15 cellular contexts compared by ENCODE assay signal in the genomic region with DNA sequence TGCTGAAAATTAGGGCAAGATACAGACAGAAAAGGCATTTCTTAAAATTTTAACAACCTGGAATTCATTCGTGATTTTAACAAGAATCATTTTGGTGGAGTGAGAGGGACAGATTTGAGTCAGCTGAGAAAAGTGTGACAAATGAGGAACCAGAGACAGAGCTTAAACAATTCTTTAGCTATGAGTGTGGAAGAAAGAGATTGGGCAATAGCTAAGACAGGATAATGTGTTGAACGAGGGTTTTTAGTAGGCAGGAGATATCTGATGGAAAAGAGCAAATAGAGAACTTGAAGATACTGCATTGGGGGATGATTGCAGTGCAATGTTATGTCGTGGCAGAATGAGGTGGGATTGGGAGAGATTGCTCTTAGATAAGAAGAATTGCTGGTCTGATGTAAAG.
DNase-seq lines count a peak whose midpoint lies in the region; ATAC-seq and TF ChIP-seq lines count a peak whose summit lies in the region.
"Had no signal": no experiment of that assay in that cellular context is flagged by ENCODE, and none has a peak within 500 bp of the region (broad histone marks: within the 10 kb centered on the region; RNA-seq: fewer than 3 reads in every experiment).

No MANE protein-coding gene starts in this region.

- H3K27me3 ChIP-seq in right atrium auricular region (no peaks in the 10 kb centered on the region), fibroblast of lung (ENCODE audit: control insufficient read depth, insufficient read depth, low read length) (no peaks in the 10 kb centered on the region), upper lobe of right lung (no peaks in the 10 kb centered on the region), vagina (no peaks in the 10 kb centered on the region)
- H3K27me3 ChIP-seq: brain microvascular endothelial cell, transverse colon had no signal

- no peaks in the 10 kb centered on the region for H4K20me1 ChIP-seq in fibroblast of lung (ENCODE audit: control insufficient read depth, extremely low read depth, insufficient read depth, low read length)

- H3K9ac ChIP-seq in fibroblast of lung (ENCODE audit: insufficient read depth, low read length), result no peak overlapping the region

- no peak overlapping the region for H3K4me2 ChIP-seq in fibroblast of lung (ENCODE audit: extremely low read depth, insufficient read depth, low read length)

- intact Hi-C loops in Right ventricle myocardium superior (cut with DNase I) (loop anchor here (10.0 kb wide), 1 partner anchor 88 kb away; no protein-coding TSS in a partner anchor), upper lobe of right lung (cut with DNase I) (no loop called here), vagina (cut with DNase I) (no loop called here)

- H3K4me1 ChIP-seq in right atrium auricular region, result peaks cover 0 to 6% of the 10 kb centered on the region in 2 donors
- H3K4me1 ChIP-seq in fibroblast of lung (ENCODE audit: control insufficient read depth, extremely low read depth, insufficient read depth, low read length), result peaks cover 2% of the 10 kb centered on the region
- H3K4me1 ChIP-seq in upper lobe of right lung, result peaks cover 11% of the 10 kb centered on the region
- H3K4me1 ChIP-seq in vagina, result no peaks in the 10 kb centered on the region

- no peak overlapping the region for H2AFZ ChIP-seq in fibroblast of lung (ENCODE audit: low read length)

- H3K4me3 ChIP-seq in right atrium auricular region, result no peak overlapping the region
- no peak overlapping the region for H3K4me3 ChIP-seq in fibroblast of lung (replicated peaks in 1 of 4; ENCODE audit: control extremely low read depth in 1 of 4, insufficient read depth in 1 of 4, low read depth in 3 of 4, low read length in 4 of 4)
- no peak overlapping the region for H3K4me3 ChIP-seq in upper lobe of right lung
- H3K4me3 ChIP-seq in vagina, result no peak overlapping the region
- H3K4me3 ChIP-seq: transverse colon had no signal

- DNase-seq in Right ventricle myocardium superior, result no peak
- no peak for DNase-seq in right atrium auricular region (ENCODE audit: low spot score)
- DNase-seq in SKM-1 (lab: John Stamatoyannopoulos, UW; ENCODE audit: unreplicated experiment), result peak; percentile 38
- peak; percentile 52 to 54 for DNase-seq in fibroblast of lung (ENCODE audit: low read depth in 2 of 2)
- no peak for DNase-seq in upper lobe of right lung
- no peak for DNase-seq in stimulated activated CD4-positive, alpha-beta T cell treated with anti-CD3 and anti-CD28 coated beads, Interleukin-2, amount 100 ng/mL, for 24 hours
- DNase-seq in stimulated activated CD4-positive, alpha-beta T cell treated with anti-CD3 and anti-CD28 coated beads, Interleukin-1b, Interleukin-23, amount 100 ng/mL, for 48 hours, result no peak
- no peak for DNase-seq in vagina (ENCODE audit: extremely low spot score in 2 of 2)
- DNase-seq: 8988T; activated CD4-positive, alpha-beta T cell treated with anti-CD3 and anti-CD28 coated beads, Interleukin-2, amount 50 U/mL, for 1 hour; brain microvascular endothelial cell; Karpas-422; NK-92 treated with Interleukin-12 subunit alpha and Interleukin-12 subunit beta, amount 100 ng/mL, for 24 hours; stimulated activated CD8-positive, alpha-beta memory T cell treated with anti-CD3 and anti-CD28 coated beads, Interleukin-4, amount 100 ng/mL, for 48 hours; transverse colon had no signal

- TF ChIP-seq CTCF in right atrium auricular region (IDR thresholded peaks at IDR 0.05) (no peak), fibroblast of lung (conservative IDR thresholded peaks at IDR 0.05 in 1 of 2, IDR thresholded peaks at IDR 0.05 in 1 of 2; ENCODE audit: low read depth in 1 of 2, low read length in 2 of 2) (no peak), upper lobe of right lung (IDR thresholded peaks at IDR 0.05) (no peak), vagina (IDR thresholded peaks at IDR 0.05) (no peak)

- no peak overlapping the region for H3K27ac ChIP-seq in right atrium auricular region
- no peak overlapping the region for H3K27ac ChIP-seq in fibroblast of lung (ENCODE audit: insufficient read depth, low read length)
- no peak overlapping the region for H3K27ac ChIP-seq in upper lobe of right lung
- H3K27ac ChIP-seq in vagina, result no peak overlapping the region
- H3K27ac ChIP-seq: brain microvascular endothelial cell, transverse colon had no signal

- H3K79me2 ChIP-seq in fibroblast of lung (ENCODE audit: control insufficient read depth, insufficient read depth, low read length), result no peaks in the 10 kb centered on the region

- no peak for TF ChIP-seq POLR2A in vagina (IDR thresholded peaks at IDR 0.05)

- no peaks in the 10 kb centered on the region for H3K9me3 ChIP-seq in right atrium auricular region
- no peaks in the 10 kb centered on the region for H3K9me3 ChIP-seq in fibroblast of lung (ENCODE audit: control insufficient read depth, insufficient read depth, low read depth, low read length)
- no peaks in the 10 kb centered on the region for H3K9me3 ChIP-seq in upper lobe of right lung
- no peaks in the 10 kb centered on the region for H3K9me3 ChIP-seq in vagina
- H3K9me3 ChIP-seq: transverse colon had no signal

- peak; percentile 64 for ATAC-seq in Right ventricle myocardium superior (ENCODE audit: poor library complexity)
- ATAC-seq in upper lobe of right lung, result peak; percentile 68

- H3K36me3 ChIP-seq in right atrium auricular region, result no peaks in the 10 kb centered on the region
- no peaks in the 10 kb centered on the region for H3K36me3 ChIP-seq in fibroblast of lung (ENCODE audit: control insufficient read depth, insufficient read depth, low read length)
- no peaks in the 10 kb centered on the region for H3K36me3 ChIP-seq in upper lobe of right lung
- H3K36me3 ChIP-seq in vagina, result no peaks in the 10 kb centered on the region
- H3K36me3 ChIP-seq: brain microvascular endothelial cell, transverse colon had no signal

Comparison
In these comparisons a context has a peak if more than half of its experiments do, and no peak if none do; other contexts are left out.
1. DNase-seq: peak in SKM-1 (single experiment) and fibroblast of lung (2 of 2); none in Right ventricle myocardium superior (single experiment), right atrium auricular region (single experiment), upper lobe of right lung (single experiment), stimulated activated CD4-positive, alpha-beta T cell treated with anti-CD3 and anti-CD28 coated beads, Interleukin-2, amount 100 ng/mL, for 24 hours (0 of 2), stimulated activated CD4-positive, alpha-beta T cell treated with anti-CD3 and anti-CD28 coated beads, Interleukin-1b, Interleukin-23, amount 100 ng/mL, for 48 hours (single experiment) and vagina (0 of 2).